Comparison of ENCODE assay signal across 11 cellular contexts in genomic region chrX:24153175-24153795, GRCh38. TPM values are rescaled to one million over a fixed set of nuclear protein-coding genes. Genes with fewer than 3 reads are reported as not detected.
DNase-seq lines count a peak whose midpoint lies in the region; ATAC-seq and TF ChIP-seq lines count a peak whose summit lies in the region.
"Had no signal": no experiment of that assay in that cellular context is flagged by ENCODE, and none has a peak within 500 bp of the region (broad histone marks: within the 10 kb centered on the region; RNA-seq: fewer than 3 reads in every experiment).

No MANE protein-coding gene starts in this region.

- no peak overlapping the region for H3K4me3 ChIP-seq in SU-DHL-6 (ENCODE audit: insufficient read depth, low read length, poor library complexity, severe bottlenecking)
- H3K4me3 ChIP-seq in heart left ventricle: peak overlapping the region in 3 of 12 donors; percentile 21 to 24 (median 22)
- H3K4me3 ChIP-seq: colonic mucosa had no signal

- no peak for DNase-seq in activated naive CD4-positive, alpha-beta T cell treated with anti-CD3 and anti-CD28 coated beads, Interleukin-2, amount 50 U/mL, for 16 hours
- DNase-seq in fibroblast of gingiva (ENCODE audit: low read depth) (peak; percentile 32), type B pancreatic cell (ENCODE audit: extremely low spot score, unreplicated experiment) (no peak), heart left ventricle (no peak)
- DNase-seq in activated CD8-positive, alpha-beta memory T cell treated with anti-CD3 and anti-CD28 coated beads, Interleukin-2, amount 50 U/mL, for 4 hours: no peak
- DNase-seq: colonic mucosa, NCI-H187 treated with DMSO at 0.1 percent for 48 hours had no signal

- H3K4me3 Mint-ChIP-seq in activated naive CD4-positive, alpha-beta T cell treated with anti-CD3 and anti-CD28 coated beads, Interleukin-2, amount 50 U/mL, for 24 hours: peak overlapping the region; percentile 97
- peak overlapping the region; percentile 92 for H3K4me3 Mint-ChIP-seq in type B pancreatic cell

- H3K27ac Mint-ChIP-seq in activated naive CD4-positive, alpha-beta T cell treated with anti-CD3 and anti-CD28 coated beads, Interleukin-2, amount 50 U/mL, for 24 hours: peak overlapping the region; percentile 96
- H3K27ac Mint-ChIP-seq in type B pancreatic cell: peak overlapping the region; percentile 91

- H3K4me1 ChIP-seq in heart left ventricle: peaks cover 0 to 71% (median 49%) of the 10 kb centered on the region in 12 donors

- H3K36me3 ChIP-seq in SU-DHL-6 (ENCODE audit: low read length) (0 out of 2 replicates have a peak, but pooled peaks cover 3% of the 10 kb centered on the region), heart left ventricle (peaks cover 0 to 24% (median 0%) of the 10 kb centered on the region in 9 donors)

- intact Hi-C loops in heart left ventricle (cut with DNase I): loop anchor here in 3 of 10 donors (5.0 to 10.0 kb wide), 3 partner anchors 52 to 98 kb away; partner anchors contain the start of gene EIF2S3 (in 1 of the 3)

- H3K9me3 Mint-ChIP-seq in activated naive CD4-positive, alpha-beta T cell treated with anti-CD3 and anti-CD28 coated beads, Interleukin-2, amount 50 U/mL, for 24 hours: no peaks in the 10 kb centered on the region
- no peaks in the 10 kb centered on the region for H3K9me3 Mint-ChIP-seq in type B pancreatic cell

- WGBS in heart left ventricle, 4 donors: 2 to 31% (median 12%) methylated on average over 4 of the region's 4 CpGs

- TF ChIP-seq CTCF in SU-DHL-6 (IDR thresholded peaks at IDR 0.05; ENCODE audit: insufficient read depth, low read length, poor library complexity, severe bottlenecking): no peak
- TF ChIP-seq CTCF in type B pancreatic cell (conservative IDR thresholded peaks at IDR 0.05): no peak
- TF ChIP-seq CTCF in heart left ventricle (IDR thresholded peaks at IDR 0.05): no peak

- peaks cover 3% of the 10 kb centered on the region; the same call in 1 of the 2 replicates for H4K20me1 ChIP-seq in SU-DHL-6 (ENCODE audit: low read depth, low read length)

- no peak overlapping the region for H2AFZ ChIP-seq in SU-DHL-6 (ENCODE audit: low read depth, low read length, severe bottlenecking)

- peak overlapping the region; percentile 95 for H3K4me2 ChIP-seq in SU-DHL-6 (ENCODE audit: low read depth, low read length, poor library complexity, severe bottlenecking)

- H3K9me2 ChIP-seq in SU-DHL-6 (replicated peaks; ENCODE audit: insufficient read depth, low read length): no peaks in the 10 kb centered on the region

- peaks cover 15% of the 10 kb centered on the region for H3K36me3 Mint-ChIP-seq in activated naive CD4-positive, alpha-beta T cell treated with anti-CD3 and anti-CD28 coated beads, Interleukin-2, amount 50 U/mL, for 24 hours
- peaks cover 23% of the 10 kb centered on the region for H3K36me3 Mint-ChIP-seq in type B pancreatic cell

- H3K9me3 ChIP-seq in SU-DHL-6 (ENCODE audit: insufficient read depth, low read length) (no peaks in the 10 kb centered on the region), heart left ventricle (no peaks in the 10 kb centered on the region)
- H3K9me3 ChIP-seq: colonic mucosa, right atrium auricular region had no signal

- ATAC-seq in heart left ventricle (no peak), HG03175 (IDR thresholded peaks at IDR 0.05; ENCODE audit: unreplicated experiment) (no peak)

- peaks cover 8% of the 10 kb centered on the region; the same call in 1 of the 2 replicates for H3F3A ChIP-seq in SU-DHL-6 (ENCODE audit: insufficient read depth)

- no peak overlapping the region; the same call in 1 of the 2 replicates for H3K9ac ChIP-seq in SU-DHL-6 (ENCODE audit: low read length)

- H3K4me1 Mint-ChIP-seq in activated naive CD4-positive, alpha-beta T cell treated with anti-CD3 and anti-CD28 coated beads, Interleukin-2, amount 50 U/mL, for 24 hours: peaks cover 59% of the 10 kb centered on the region
- H3K4me1 Mint-ChIP-seq in type B pancreatic cell (ENCODE audit: unreplicated experiment): peaks cover 47% of the 10 kb centered on the region

- H3K27ac ChIP-seq in SU-DHL-6 (ENCODE audit: low read depth, low read length) (peak overlapping the region; percentile 23; the same call in 1 of the 2 replicates), heart left ventricle (peak overlapping the region in 6 of 12 donors; percentile 1 to 60 (median 13))
- H3K27ac ChIP-seq: colonic mucosa had no signal

- H3K27me3 Mint-ChIP-seq in activated naive CD4-positive, alpha-beta T cell treated with anti-CD3 and anti-CD28 coated beads, Interleukin-2, amount 50 U/mL, for 24 hours: no peaks in the 10 kb centered on the region
- H3K27me3 Mint-ChIP-seq in type B pancreatic cell: no peaks in the 10 kb centered on the region

- TF ChIP-seq POLR2A in heart left ventricle (IDR thresholded peaks at IDR 0.05): no peak

- H3K27me3 ChIP-seq in SU-DHL-6 (ENCODE audit: low read length) (no peaks in the 10 kb centered on the region), heart left ventricle (no peaks in the 10 kb centered on the region)
- H3K27me3 ChIP-seq: colonic mucosa, right atrium auricular region had no signal

- H3K79me2 ChIP-seq in SU-DHL-6 (ENCODE audit: insufficient read depth, low read length): peaks cover 80% of the 10 kb centered on the region

RNA-seq across cellular contexts. Expression of gene ZFX, which starts 3.8 kb away (rescaled TPM):
- total RNA-seq in type B pancreatic cell (ENCODE audit: low replicate concordance) (68.8 and 79.7 TPM in 2 replicates), heart left ventricle (10 to 100 TPM; 29.5 to 70.5 (median 44.8) TPM)
- polyA plus RNA-seq in heart left ventricle: 1 to 10 TPM; 6.4 to 6.9 TPM
